In genomic region chr19:30906871-30907270, GRCh38 we compare ENCODE assay signal across 6 cellular contexts.
"Had no signal": no experiment of that assay in that cellular context is flagged by ENCODE, and none has a peak within 500 bp of the region (broad histone marks: within the 10 kb centered on the region; RNA-seq: fewer than 3 reads in every experiment).

No MANE protein-coding gene starts in this region.

- H3K4me3 ChIP-seq: GM23248, K562 had no signal

- DNase-seq: GM23248, H9, HCEC 1CT, IMR-90, KG1 had no signal

- H3K27ac Mint-ChIP-seq: H9 had no signal

- ATAC-seq: K562 had no signal

- H3K27ac ChIP-seq: GM23248 had no signal

- H3K4me3 Mint-ChIP-seq: H9 had no signal

- H3K9me3 Mint-ChIP-seq: H9 had no signal

- H2AFZ ChIP-seq: GM23248 had no signal
